ENCODE assay signal across 13 cellular contexts in the genomic region with DNA sequence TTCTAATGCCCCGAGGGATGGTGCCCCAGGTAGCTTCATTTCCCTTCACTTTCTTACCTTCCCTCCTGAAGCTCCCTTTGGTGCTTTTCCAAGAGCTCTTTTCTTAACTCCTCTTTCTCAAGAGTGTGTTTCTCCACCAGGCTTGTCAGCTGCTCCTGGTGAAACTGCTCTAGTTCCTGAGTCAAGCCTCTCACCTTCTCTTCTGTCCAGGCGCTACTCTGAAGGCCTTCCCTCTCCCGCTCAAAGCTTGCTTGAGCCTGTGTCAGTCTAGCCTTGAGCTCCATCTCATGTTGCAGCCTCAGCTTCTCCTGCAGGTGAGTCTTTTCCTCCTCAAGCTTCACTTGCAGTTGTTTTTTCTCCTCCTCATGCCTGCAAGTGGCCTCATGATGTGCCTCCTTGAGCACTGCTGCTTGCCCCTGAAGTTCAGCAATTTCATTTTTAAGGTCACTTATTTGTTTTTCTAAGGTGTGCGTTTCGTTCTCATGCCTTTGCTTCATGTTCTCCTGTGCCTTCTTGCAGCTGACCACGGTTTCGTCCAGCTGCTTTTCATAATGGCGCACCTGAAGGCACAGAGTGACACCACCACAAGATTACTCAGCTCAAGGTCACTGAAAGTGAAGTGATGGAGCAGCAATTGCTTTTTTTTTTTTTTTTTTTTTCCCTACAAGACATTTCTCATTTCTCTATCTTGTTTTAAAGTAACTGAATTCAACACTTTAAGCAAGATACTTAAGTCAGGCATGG.
"Had no signal": no experiment of that assay in that cellular context is flagged by ENCODE, and none has a peak within 500 bp of the region (broad histone marks: within the 10 kb centered on the region; RNA-seq: fewer than 3 reads in every experiment).

No MANE protein-coding gene starts in this region.

- DNase-seq: activated CD4-positive, alpha-beta T cell treated with anti-CD3 and anti-CD28 coated beads for 36 hours; esophagus squamous epithelium; foreskin fibroblast; glutamatergic neuron; left colon; midbrain; right lobe of liver; testis had no signal

- H3K27me3 Mint-ChIP-seq: activated CD4-positive, alpha-beta T cell treated with anti-CD3 and anti-CD28 coated beads for 36 hours; activated naive CD4-positive, alpha-beta T cell treated with anti-CD3 and anti-CD28 coated beads, Interleukin-2, amount 50 U/mL, for 24 hours had no signal

- H3K27me3 ChIP-seq: esophagus squamous epithelium, right lobe of liver, testis had no signal

- H3K27ac ChIP-seq: esophagus squamous epithelium, right lobe of liver, testis had no signal

- ATAC-seq: activated CD4-positive, alpha-beta T cell treated with anti-CD3 and anti-CD28 coated beads for 36 hours; left colon; right lobe of liver; stimulated activated effector memory CD8-positive, alpha-beta T cell treated with anti-CD3 and anti-CD28 coated beads, Interleukin-12 subunit alpha, Interleukin-12 subunit beta, amount 100 ng/mL, for 72 hours had no signal

- H3K4me3 Mint-ChIP-seq: activated CD4-positive, alpha-beta T cell treated with anti-CD3 and anti-CD28 coated beads for 36 hours; activated naive CD4-positive, alpha-beta T cell treated with anti-CD3 and anti-CD28 coated beads, Interleukin-2, amount 50 U/mL, for 24 hours; stimulated activated effector memory CD8-positive, alpha-beta T cell treated with anti-CD3 and anti-CD28 coated beads, Interleukin-12 subunit alpha, Interleukin-12 subunit beta, amount 100 ng/mL, for 72 hours; T-helper 2 cell treated with Interferon-gamma antibody and Interleukin-4, amounts not matched to agents 5 μg/mL and 100 μg/mL, for 36 hours had no signal

- H3K9me3 Mint-ChIP-seq: activated naive CD4-positive, alpha-beta T cell treated with anti-CD3 and anti-CD28 coated beads, Interleukin-2, amount 50 U/mL, for 24 hours; activated T-helper 2 cell treated with anti-CD3 and anti-CD28 coated beads, Interferon-gamma antibody, Interleukin-2, Interleukin-4, amounts not matched to agents 10 μg/mL and 5 μg/mL and 100 μg/mL, durations not matched to agents 14 hours and 24 hours and 36 hours; stimulated activated effector memory CD8-positive, alpha-beta T cell treated with anti-CD3 and anti-CD28 coated beads, Interleukin-12 subunit alpha, Interleukin-12 subunit beta, amount 100 ng/mL, for 72 hours; T-helper 2 cell treated with Interferon-gamma antibody and Interleukin-4, amounts not matched to agents 5 μg/mL and 100 μg/mL, for 36 hours had no signal

- H3K27ac Mint-ChIP-seq: activated CD4-positive, alpha-beta T cell treated with anti-CD3 and anti-CD28 coated beads for 36 hours; activated T-helper 2 cell treated with anti-CD3 and anti-CD28 coated beads, Interferon-gamma antibody, Interleukin-2, Interleukin-4, amounts not matched to agents 10 μg/mL and 5 μg/mL and 100 μg/mL, durations not matched to agents 14 hours and 24 hours and 36 hours; T-helper 2 cell treated with Interferon-gamma antibody and Interleukin-4, amounts not matched to agents 5 μg/mL and 100 μg/mL, for 36 hours had no signal

- H3K4me1 ChIP-seq: esophagus squamous epithelium, right lobe of liver had no signal

- H3K4me3 ChIP-seq: esophagus squamous epithelium, lung, right lobe of liver, testis had no signal

- H3K9me3 ChIP-seq: esophagus squamous epithelium, right lobe of liver, testis had no signal
